24 cellular contexts compared by ENCODE assay signal in genomic region chr14:50028458-50028857, GRCh38.
DNase-seq lines count a peak whose midpoint lies in the region; ATAC-seq and TF ChIP-seq lines count a peak whose summit lies in the region.
"Had no signal": no experiment of that assay in that cellular context is flagged by ENCODE, and none has a peak within 500 bp of the region (broad histone marks: within the 10 kb centered on the region; RNA-seq: fewer than 3 reads in every experiment).

No MANE protein-coding gene starts in this region.

- H3K9ac ChIP-seq in mammary epithelial cell (ENCODE audit: insufficient read depth, low read length), result no peak overlapping the region
- H3K9ac ChIP-seq: BLaER1 treated with 17β-estradiol and CSF1 and Interleukin-3, amounts not matched to agents 10 nM and 100 nM had no signal

- H3K27ac Mint-ChIP-seq in T-helper 17 cell, result peak overlapping the region; percentile 22
- H3K27ac Mint-ChIP-seq: CD8-positive, alpha-beta T cell; HFFc6 had no signal

- H3K36me3 ChIP-seq in breast epithelium (no peaks in the 10 kb centered on the region), mammary epithelial cell (ENCODE audit: insufficient read depth, low read length) (no peaks in the 10 kb centered on the region)

- H3K27me3 Mint-ChIP-seq in T-helper 17 cell, result no peaks in the 10 kb centered on the region
- H3K27me3 Mint-ChIP-seq: IgD-negative memory B cell had no signal

- H3K4me1 Mint-ChIP-seq in T-helper 17 cell, result peaks cover 14% of the 10 kb centered on the region

- DNase-seq in breast epithelium (ENCODE audit: low spot score in 2 of 2) (no peak), mammary epithelial cell (no peak), T-helper 17 cell (no peak), erythroblast (lab: John Stamatoyannopoulos, UW) (peak; percentile 24 to 39), iPS-NIHi11 (ENCODE audit: low spot score) (no peak)
- DNase-seq: AML-193; CD8-positive, alpha-beta T cell; COR-L47; DMS 273 treated with DMSO at 0.1 percent for 48 hours; DMS53; DND-41; EL; GOT3; H7; HFFc6; KG1 had no signal

- peaks cover 7% of the 10 kb centered on the region for H3K36me3 Mint-ChIP-seq in T-helper 17 cell (ENCODE audit: low read depth)

- BruUV-seq in mammary epithelial cell (replicated peaks; lab: Mats Ljungman, UMichigan), result no TSS peak

- no peak for TF ChIP-seq POLR2A in breast epithelium (IDR thresholded peaks at IDR 0.05)
- TF ChIP-seq POLR2A in erythroblast (IDR thresholded peaks at IDR 0.05; ENCODE audit: low read length), result no peak
- TF ChIP-seq POLR2A in GM18505 (IDR thresholded peaks at IDR 0.05; ENCODE audit: borderline replicate concordance, extremely low read depth, insufficient read depth, insufficient read length), result no peak

- H3K4me3 ChIP-seq in breast epithelium, result no peak overlapping the region
- no peak overlapping the region for H3K4me3 ChIP-seq in mammary epithelial cell (replicated peaks in 1 of 3; ENCODE audit: insufficient read depth in 1 of 3, low read depth in 2 of 3, low read length in 3 of 3)
- H3K4me3 ChIP-seq: A549; BLaER1 treated with 17β-estradiol and CSF1 and Interleukin-3, amounts not matched to agents 10 nM and 100 nM; GM12878 had no signal

- H3K4me1 ChIP-seq in breast epithelium (peaks cover 0 to 3% of the 10 kb centered on the region in 2 donors), mammary epithelial cell (ENCODE audit: insufficient read depth, low read length) (peaks cover 11% of the 10 kb centered on the region)

- H3K79me2 ChIP-seq in mammary epithelial cell (ENCODE audit: insufficient read depth, low read length), result no peaks in the 10 kb centered on the region

- H3K4me2 ChIP-seq in mammary epithelial cell (ENCODE audit: insufficient read depth, low read depth, low read length), result no peak overlapping the region
- H3K4me2 ChIP-seq: A549; BLaER1 treated with 17β-estradiol and CSF1 and Interleukin-3, amounts not matched to agents 10 nM and 100 nM had no signal

- H4K20me1 ChIP-seq in mammary epithelial cell (ENCODE audit: insufficient read depth, low read length), result no peaks in the 10 kb centered on the region
- H4K20me1 ChIP-seq: BLaER1 treated with 17β-estradiol and CSF1 and Interleukin-3, amounts not matched to agents 10 nM and 100 nM had no signal

- TF ChIP-seq CTCF in breast epithelium (IDR thresholded peaks at IDR 0.05), result no peak
- no peak for TF ChIP-seq CTCF in mammary epithelial cell (conservative IDR thresholded peaks at IDR 0.05 in 1 of 2, IDR thresholded peaks at IDR 0.05 in 1 of 2; ENCODE audit: extremely low read depth in 1 of 2, insufficient read depth in 1 of 2, low read depth in 1 of 2, low read length in 2 of 2)

- in situ Hi-C loops in mammary epithelial cell (cut with MboI; ENCODE audit: low sequenced_read_pairs in 2 of 2), result no loop called here

- no peaks in the 10 kb centered on the region for H3K27me3 ChIP-seq in breast epithelium
- no peaks in the 10 kb centered on the region for H3K27me3 ChIP-seq in mammary epithelial cell (ENCODE audit: insufficient read depth, low read length)
- H3K27me3 ChIP-seq: BLaER1 treated with 17β-estradiol and CSF1 and Interleukin-3, amounts not matched to agents 10 nM and 100 nM had no signal

- intact Hi-C loops in breast epithelium (cut with DNase I; ENCODE audit: low total_unique reads) (no loop called here), mammary epithelial cell (cut with micrococcal nuclease) (no loop called here)

- ATAC-seq in T-helper 17 cell (no peak), GM19035 (IDR thresholded peaks at IDR 0.05; ENCODE audit: unreplicated experiment) (no peak), GM18505 (IDR thresholded peaks at IDR 0.05; ENCODE audit: unreplicated experiment) (no peak)
- ATAC-seq: A549; CD8-positive, alpha-beta T cell; GM12878; HCT116 had no signal

- H3K27ac ChIP-seq in breast epithelium, result peak overlapping the region; percentile 70 to 94
- no peak overlapping the region for H3K27ac ChIP-seq in mammary epithelial cell (ENCODE audit: insufficient read depth, low read depth, low read length)
- H3K27ac ChIP-seq: 22Rv1; A549; BLaER1 treated with 17β-estradiol and CSF1 and Interleukin-3, amounts not matched to agents 10 nM and 100 nM had no signal

- peaks cover 5 to 7% of the 10 kb centered on the region in 2 donors for H3K9me3 ChIP-seq in breast epithelium
- peaks cover 15% of the 10 kb centered on the region for H3K9me3 ChIP-seq in mammary epithelial cell (replicated peaks; ENCODE audit: insufficient read depth, low read length)
- no peaks in the 10 kb centered on the region for H3K9me3 ChIP-seq in T-helper 17 cell (ENCODE audit: control insufficient read depth, low read length, poor library complexity, severe bottlenecking)

- H2AFZ ChIP-seq in mammary epithelial cell (ENCODE audit: low read depth, low read length), result no peak overlapping the region

- 92% methylated on average over 6 of the region's 6 CpGs for WGBS in mammary epithelial cell (ENCODE audit: low coverage, missing lambda C conversion rate)

- H3K4me3 Mint-ChIP-seq in T-helper 17 cell, result no peak overlapping the region
- H3K4me3 Mint-ChIP-seq: CD8-positive, alpha-beta T cell; HFFc6; IgD-negative memory B cell had no signal

- CTCF ChIA-PET in mammary epithelial cell (lab: Charles Lee; ENCODE audit: low non-redundant PET), result no interaction called here

- dilution Hi-C loops in mammary epithelial cell (cut with HindIII; ENCODE audit: low sequenced_read_pairs), result no loop called here

Comparison
In these comparisons a context has a peak if more than half of its experiments do, and no peak if none do; other contexts are left out.
1. DNase-seq: peak in erythroblast (2 of 2); none in breast epithelium (0 of 2), mammary epithelial cell (single experiment), T-helper 17 cell (0 of 3) and iPS-NIHi11 (single experiment).